13 cellular contexts compared by ENCODE assay signal in the genomic region with DNA sequence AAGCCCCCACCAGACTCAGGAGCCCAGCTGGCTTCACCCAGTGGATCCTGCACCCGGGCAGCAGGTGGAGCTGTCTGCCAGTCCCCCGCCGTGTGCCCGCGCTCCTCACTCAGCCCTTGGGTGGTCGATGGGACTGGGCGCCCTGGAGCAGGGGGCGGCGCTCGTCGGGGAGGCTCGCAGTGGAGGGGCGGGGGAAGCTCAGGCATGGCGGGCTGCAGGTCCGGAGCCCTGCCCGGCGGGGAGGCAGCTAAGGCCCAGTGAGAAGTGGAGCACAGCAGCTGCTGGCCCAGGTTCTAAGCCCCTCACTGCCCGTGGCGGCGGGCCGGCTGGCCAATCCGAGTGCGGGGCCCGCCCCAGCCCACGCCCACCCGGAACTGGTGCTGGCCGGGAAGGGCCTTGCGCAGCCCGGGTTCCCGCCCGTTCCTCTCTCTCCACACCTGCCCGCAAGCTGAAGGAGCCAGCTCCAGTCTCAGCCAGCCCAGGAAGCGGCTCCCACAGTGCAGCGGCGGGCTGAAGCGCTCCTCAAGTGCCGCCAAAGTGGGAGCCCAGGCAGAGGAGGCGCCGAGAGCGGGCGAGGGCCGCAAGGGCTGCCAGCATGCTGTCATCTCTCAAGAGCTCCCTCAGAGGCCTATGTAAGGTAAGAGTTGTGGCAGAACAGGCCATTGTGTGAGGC.
DNase-seq lines count a peak whose midpoint lies in the region; ATAC-seq and TF ChIP-seq lines count a peak whose summit lies in the region.
"Had no signal": no experiment of that assay in that cellular context is flagged by ENCODE, and none has a peak within 500 bp of the region (broad histone marks: within the 10 kb centered on the region; RNA-seq: fewer than 3 reads in every experiment).

No MANE protein-coding gene starts in this region.

- TF ChIP-seq CTCF in mesothelial cell of epicardium (IDR thresholded peaks at IDR 0.05; ENCODE audit: unreplicated experiment) (no peak), gastrocnemius medialis (IDR thresholded peaks at IDR 0.05 in 4 of 5, conservative IDR thresholded peaks at IDR 0.05 in 1 of 5) (no peak)

- in situ Hi-C loops in gastrocnemius medialis (cut with MboI; ENCODE audit: low sequenced_read_pairs in 4 of 4), result no loop called here

- peak overlapping the region; percentile 70 for H3K4me3 Mint-ChIP-seq in mesothelial cell of epicardium
- H3K4me3 Mint-ChIP-seq: activated CD8-positive, alpha-beta T cell treated with anti-CD3 and anti-CD28 coated beads, Interleukin-2, amount 10 ng/mL, durations not matched to agents 7 days and 5 days had no signal

- intact Hi-C loops in gastrocnemius medialis (cut with DNase I; ENCODE audit: low total_unique reads), result no loop called here

- ATAC-seq in HG02571 (IDR thresholded peaks at IDR 0.05; ENCODE audit: unreplicated experiment), result no peak
- no peak for ATAC-seq in gastrocnemius medialis
- ATAC-seq: activated CD8-positive, alpha-beta T cell treated with anti-CD3 and anti-CD28 coated beads, Interleukin-2, amount 10 ng/mL, durations not matched to agents 7 days and 5 days had no signal

- peak overlapping the region; percentile 87 for H3K27ac Mint-ChIP-seq in mesothelial cell of epicardium
- H3K27ac Mint-ChIP-seq: activated CD8-positive, alpha-beta T cell treated with anti-CD3 and anti-CD28 coated beads, Interleukin-2, amount 10 ng/mL, durations not matched to agents 7 days and 5 days had no signal

- H3K27me3 ChIP-seq in ectodermal cell (ENCODE audit: control insufficient read depth, insufficient read depth, low read length, poor library complexity, severe bottlenecking) (no peaks in the 10 kb centered on the region), gastrocnemius medialis (no peaks in the 10 kb centered on the region)
- H3K27me3 ChIP-seq: cardiac muscle cell had no signal

- H3K36me3 Mint-ChIP-seq in mesothelial cell of epicardium, result no peaks in the 10 kb centered on the region

- peak overlapping the region; percentile 21 for H3K4me3 ChIP-seq in ectodermal cell (ENCODE audit: insufficient read depth, low read depth, low read length)
- H3K4me3 ChIP-seq in gastrocnemius medialis, result no peak overlapping the region
- H3K4me3 ChIP-seq: cardiac muscle cell had no signal

- H3K4me1 ChIP-seq in ectodermal cell (ENCODE audit: control insufficient read depth, insufficient read depth, low read length) (no peaks in the 10 kb centered on the region), gastrocnemius medialis (no peaks in the 10 kb centered on the region)

- no peaks in the 10 kb centered on the region for H3K36me3 ChIP-seq in ectodermal cell (ENCODE audit: control insufficient read depth, insufficient read depth, low read length)
- no peaks in the 10 kb centered on the region for H3K36me3 ChIP-seq in gastrocnemius medialis
- H3K36me3 ChIP-seq: cardiac muscle cell had no signal

- peaks cover 10% of the 10 kb centered on the region for H3K4me1 Mint-ChIP-seq in mesothelial cell of epicardium

- H3K9me3 ChIP-seq in ectodermal cell (ENCODE audit: control insufficient read depth, low read length), result no peaks in the 10 kb centered on the region
- H3K9me3 ChIP-seq in gastrocnemius medialis, result no peaks in the 10 kb centered on the region

- WGBS in ectodermal cell, 2 experiments, result 81 to 87% methylated on average over 42 of the region's 42 CpGs

- H3K27ac ChIP-seq in ectodermal cell (ENCODE audit: insufficient read depth, low read depth, low read length, poor library complexity, severe bottlenecking), result no peak overlapping the region
- no peak overlapping the region for H3K27ac ChIP-seq in gastrocnemius medialis
- H3K27ac ChIP-seq: cardiac muscle cell had no signal

- no peaks in the 10 kb centered on the region for H3K27me3 Mint-ChIP-seq in mesothelial cell of epicardium (ENCODE audit: low read depth)

- H3K9me3 Mint-ChIP-seq in mesothelial cell of epicardium, result peaks cover 13% of the 10 kb centered on the region

- peak; percentile 96 for DNase-seq in ELF-1 (ENCODE audit: low read depth, low spot score)
- DNase-seq in NCI-H1930 (lab: John Stamatoyannopoulos, UW), result peak; percentile 25 to 39
- peak; percentile 34 to 64 for DNase-seq in mesothelial cell of epicardium (ENCODE audit: low spot score in 2 of 2, unreplicated experiment in 2 of 2)
- no peak for DNase-seq in stimulated activated CD4-positive, alpha-beta T cell treated with anti-CD3 and anti-CD28 coated beads, Interleukin-2, amount 100 ng/mL, for 48 hours
- no peak for DNase-seq in gastrocnemius medialis
- no peak for DNase-seq in NCI-H226
- DNase-seq: activated CD8-positive, alpha-beta T cell treated with anti-CD3 and anti-CD28 coated beads, Interleukin-2, amount 10 ng/mL, durations not matched to agents 7 days and 5 days; head of caudate nucleus; NCI-H446 treated with DMSO at 0.1 percent for 48 hours; T1000 had no signal

- no peak for TF ChIP-seq POLR2A in gastrocnemius medialis (IDR thresholded peaks at IDR 0.05)

Comparison
In these comparisons a context has a peak if more than half of its experiments do, and no peak if none do; other contexts are left out.
1. DNase-seq: peak in ELF-1 (single experiment), NCI-H1930 (2 of 2) and mesothelial cell of epicardium (2 of 2); none in stimulated activated CD4-positive, alpha-beta T cell treated with anti-CD3 and anti-CD28 coated beads, Interleukin-2, amount 100 ng/mL, for 48 hours (0 of 2), gastrocnemius medialis (0 of 2) and NCI-H226 (single experiment).